1 cellular context compared by ENCODE assay signal in the genomic region with DNA sequence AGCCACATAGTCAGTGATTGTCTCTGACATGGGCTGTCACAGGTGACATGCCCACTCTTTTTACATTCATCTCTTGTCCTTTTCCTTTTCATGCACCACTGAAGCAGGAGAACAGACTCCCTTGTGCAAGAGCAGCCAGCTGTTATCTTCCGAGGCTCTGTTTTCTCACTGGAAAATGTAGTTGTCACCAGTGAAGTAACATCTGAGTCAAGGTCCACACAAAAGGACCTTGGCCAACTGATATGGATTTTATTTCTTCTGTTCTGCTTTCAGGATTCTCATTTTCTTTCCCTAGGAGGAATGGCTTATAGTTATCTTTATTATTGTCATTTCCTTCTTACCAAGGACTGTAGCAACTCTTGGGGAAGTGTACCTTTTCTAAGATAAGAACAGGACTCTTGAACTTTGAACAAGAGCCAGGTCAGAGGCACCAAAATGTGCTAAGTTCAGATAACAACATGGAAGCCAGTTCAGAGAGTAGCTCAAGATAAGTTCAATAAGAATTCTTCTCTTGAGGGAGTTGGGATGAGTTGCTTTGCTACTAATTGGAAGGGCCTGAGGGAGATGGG.
TF ChIP-seq lines count a peak whose summit lies in the region.

No MANE protein-coding gene starts in this region.

TF ChIP-seq in liver, 16 proteins besides CTCF, POLR2A, EP300 and RAD21:
- TF ChIP-seq HNF4A (conservative IDR thresholded peaks at IDR 0.05) = peak; percentile 97 to 98
- peak; percentile 83 for TF ChIP-seq HNF4G (IDR thresholded peaks at IDR 0.05)
- no peak for TF ChIP-seq TAF1 (conservative IDR thresholded peaks at IDR 0.05)
- TF ChIP-seq, protein P1, sequence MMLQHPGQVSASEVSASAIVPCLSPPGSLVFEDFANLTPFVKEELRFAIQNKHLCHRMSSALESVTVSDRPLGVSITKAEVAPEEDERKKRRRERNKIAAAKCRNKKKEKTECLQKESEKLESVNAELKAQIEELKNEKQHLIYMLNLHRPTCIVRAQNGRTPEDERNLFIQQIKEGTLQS (IDR thresholded peaks at IDR 0.05) = peak; percentile 39
- TF ChIP-seq, protein P2, sequence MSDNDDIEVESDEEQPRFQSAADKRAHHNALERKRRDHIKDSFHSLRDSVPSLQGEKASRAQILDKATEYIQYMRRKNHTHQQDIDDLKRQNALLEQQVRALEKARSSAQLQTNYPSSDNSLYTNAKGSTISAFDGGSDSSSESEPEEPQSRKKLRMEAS (IDR thresholded peaks at IDR 0.05) = peak; percentile 81
- peak in 1 of 2 donors; percentile 88 for TF ChIP-seq JUND (IDR thresholded peaks at IDR 0.05)
- peak in 1 of 2 donors; percentile 84 for TF ChIP-seq EGR1 (IDR thresholded peaks at IDR 0.05; ENCODE audit: low read depth in 2 of 2)
- TF ChIP-seq GABPA (IDR thresholded peaks at IDR 0.05 in 1 of 2, conservative IDR thresholded peaks at IDR 0.05 in 1 of 2) = peak in 1 of 2 donors; percentile 60
- TF ChIP-seq, protein P3, sequence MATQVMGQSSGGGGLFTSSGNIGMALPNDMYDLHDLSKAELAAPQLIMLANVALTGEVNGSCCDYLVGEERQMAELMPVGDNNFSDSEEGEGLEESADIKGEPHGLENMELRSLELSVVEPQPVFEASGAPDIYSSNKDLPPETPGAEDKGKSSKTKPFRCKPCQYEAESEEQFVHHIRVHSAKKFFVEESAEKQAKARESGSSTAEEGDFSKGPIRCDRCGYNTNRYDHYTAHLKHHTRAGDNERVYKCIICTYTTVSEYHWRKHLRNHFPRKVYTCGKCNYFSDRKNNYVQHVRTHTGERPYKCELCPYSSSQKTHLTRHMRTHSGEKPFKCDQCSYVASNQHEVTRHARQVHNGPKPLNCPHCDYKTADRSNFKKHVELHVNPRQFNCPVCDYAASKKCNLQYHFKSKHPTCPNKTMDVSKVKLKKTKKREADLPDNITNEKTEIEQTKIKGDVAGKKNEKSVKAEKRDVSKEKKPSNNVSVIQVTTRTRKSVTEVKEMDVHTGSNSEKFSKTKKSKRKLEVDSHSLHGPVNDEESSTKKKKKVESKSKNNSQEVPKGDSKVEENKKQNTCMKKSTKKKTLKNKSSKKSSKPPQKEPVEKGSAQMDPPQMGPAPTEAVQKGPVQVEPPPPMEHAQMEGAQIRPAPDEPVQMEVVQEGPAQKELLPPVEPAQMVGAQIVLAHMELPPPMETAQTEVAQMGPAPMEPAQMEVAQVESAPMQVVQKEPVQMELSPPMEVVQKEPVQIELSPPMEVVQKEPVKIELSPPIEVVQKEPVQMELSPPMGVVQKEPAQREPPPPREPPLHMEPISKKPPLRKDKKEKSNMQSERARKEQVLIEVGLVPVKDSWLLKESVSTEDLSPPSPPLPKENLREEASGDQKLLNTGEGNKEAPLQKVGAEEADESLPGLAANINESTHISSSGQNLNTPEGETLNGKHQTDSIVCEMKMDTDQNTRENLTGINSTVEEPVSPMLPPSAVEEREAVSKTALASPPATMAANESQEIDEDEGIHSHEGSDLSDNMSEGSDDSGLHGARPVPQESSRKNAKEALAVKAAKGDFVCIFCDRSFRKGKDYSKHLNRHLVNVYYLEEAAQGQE (IDR thresholded peaks at IDR 0.05) = peak; percentile 45
- peak; percentile 74 for TF ChIP-seq SP1 (IDR thresholded peaks at IDR 0.05)
- peak; percentile 33 for TF ChIP-seq NR2F2 (IDR thresholded peaks at IDR 0.05)
- TF ChIP-seq YY1 (IDR thresholded peaks at IDR 0.05) = peak; percentile 80
- no peak for TF ChIP-seq FOXA2 (IDR thresholded peaks at IDR 0.05)
- peak; percentile 16 for TF ChIP-seq FOXA1 (IDR thresholded peaks at IDR 0.05)
- TF ChIP-seq ZBTB33 (IDR thresholded peaks at IDR 0.05) = peak; percentile 37
- peak in 1 of 2 donors; percentile 79 for TF ChIP-seq RXRA (IDR thresholded peaks at IDR 0.05)
